8 cellular contexts compared by ENCODE assay signal in genomic region chr12:102095677-102096263, GRCh38. TPM values are rescaled to one million over a fixed set of nuclear protein-coding genes. Genes with fewer than 3 reads are reported as not detected.
DNase-seq lines count a peak whose midpoint lies in the region; ATAC-seq, FAIRE-seq and TF ChIP-seq lines count a peak whose summit lies in the region.

No MANE protein-coding gene starts in this region.

- no peaks in the 10 kb centered on the region for H3K9me3 ChIP-seq in Peyer's patch

- peak in 4 of 6 experiments; percentile 25 to 40 (median 36) for TF ChIP-seq CTCF in Peyer's patch (IDR thresholded peaks at IDR 0.05)

- H3K4me3 ChIP-seq in Peyer's patch, result no peak overlapping the region

- no peak overlapping the region for H3K27ac Mint-ChIP-seq in activated CD4-positive, alpha-beta T cell treated with anti-CD3 and anti-CD28 coated beads, Interleukin-2, amount 10 ng/mL, durations not matched to agents 7 days and 5 days

- CTCF ChIA-PET in activated CD4-positive, alpha-beta T cell treated with anti-CD3 and anti-CD28 coated beads, Interleukin-2, amount 10 ng/mL, durations not matched to agents 7 days and 5 days (lab: Charles Lee), result interaction anchor here (0.6 to 1.2 kb wide), 2 partner anchors 160 to 645 kb away, joined by 3 read pairs; no protein-coding TSS in a partner anchor

- peaks cover 4% of the 10 kb centered on the region for H3K4me1 Mint-ChIP-seq in activated CD4-positive, alpha-beta T cell treated with anti-CD3 and anti-CD28 coated beads, Interleukin-2, amount 10 ng/mL, durations not matched to agents 7 days and 5 days

- peak; percentile 9 for DNase-seq in activated CD4-positive, alpha-beta T cell treated with anti-CD3 and anti-CD28 coated beads, Interleukin-2, amount 10 ng/mL, durations not matched to agents 7 days and 5 days
- no peak for DNase-seq in activated CD4-positive, alpha-beta T cell treated with anti-CD3 and anti-CD28 coated beads, Interleukin-2, amount 50 U/mL, for 1 hour
- DNase-seq in Peyer's patch (no peak), fibroblast of peridontal ligament (ENCODE audit: extremely low read depth) (peak; percentile 72), urothelium cell line (ENCODE audit: low spot score) (peak; percentile 3), mucosa of gallbladder (ENCODE audit: low spot score) (no peak)

- peaks cover 28% of the 10 kb centered on the region for H3K36me3 Mint-ChIP-seq in activated CD4-positive, alpha-beta T cell treated with anti-CD3 and anti-CD28 coated beads, Interleukin-2, amount 10 ng/mL, durations not matched to agents 7 days and 5 days (ENCODE audit: low read depth)

- no peaks in the 10 kb centered on the region for H3K9me3 Mint-ChIP-seq in activated CD4-positive, alpha-beta T cell treated with anti-CD3 and anti-CD28 coated beads, Interleukin-2, amount 10 ng/mL, durations not matched to agents 7 days and 5 days

- no peak for TF ChIP-seq POLR2A in Peyer's patch (IDR thresholded peaks at IDR 0.05)

- no peak overlapping the region for H3K27ac ChIP-seq in Peyer's patch

- ATAC-seq in HG03469 (IDR thresholded peaks at IDR 0.05; ENCODE audit: unreplicated experiment), result peak; percentile 70
- ATAC-seq in HG02588 (IDR thresholded peaks at IDR 0.05; ENCODE audit: unreplicated experiment), result no peak

- no peaks in the 10 kb centered on the region for H3K4me1 ChIP-seq in Peyer's patch

- no peaks in the 10 kb centered on the region for H3K27me3 Mint-ChIP-seq in activated CD4-positive, alpha-beta T cell treated with anti-CD3 and anti-CD28 coated beads, Interleukin-2, amount 10 ng/mL, durations not matched to agents 7 days and 5 days

- no peak overlapping the region for H3K4me3 Mint-ChIP-seq in activated CD4-positive, alpha-beta T cell treated with anti-CD3 and anti-CD28 coated beads, Interleukin-2, amount 10 ng/mL, durations not matched to agents 7 days and 5 days

- no peak for FAIRE-seq in urothelium cell line (lab: Jason Lieb, UNC)

- POLR2A ChIA-PET in activated CD4-positive, alpha-beta T cell treated with anti-CD3 and anti-CD28 coated beads, Interleukin-2, amount 10 ng/mL, durations not matched to agents 7 days and 5 days (lab: Charles Lee), result no interaction called here

- peaks cover 0 to 25% (median 0%) of the 10 kb centered on the region in 3 donors for H3K36me3 ChIP-seq in Peyer's patch

- H3K27me3 ChIP-seq in Peyer's patch, result no peaks in the 10 kb centered on the region

RNA-seq across cellular contexts. Expression of gene NUP37, which starts 24.1 kb away (rescaled TPM):
- total RNA-seq in activated CD4-positive, alpha-beta T cell treated with anti-CD3 and anti-CD28 coated beads, Interleukin-2, amount 10 ng/mL, durations not matched to agents 7 days and 5 days, result 10 to 100 TPM; 58.3 to 58.9 TPM
- total RNA-seq in Peyer's patch, result 10 to 100 TPM in 2 of 4 donors, 1 to 10 TPM in 2; 5.5 to 23.2 (median 12.6) TPM
- total RNA-seq in mucosa of gallbladder, result 13.6 TPM

RNA-seq across cellular contexts. Expression of gene PARPBP, which starts 24.2 kb away (rescaled TPM):
- 10 to 100 TPM; 26.6 to 28.4 TPM for total RNA-seq in activated CD4-positive, alpha-beta T cell treated with anti-CD3 and anti-CD28 coated beads, Interleukin-2, amount 10 ng/mL, durations not matched to agents 7 days and 5 days
- 1 to 10 TPM; 2.6 to 4.2 (median 3.5) TPM for total RNA-seq in Peyer's patch
- total RNA-seq in mucosa of gallbladder, result 1.2 TPM

RNA-seq across cellular contexts. Expression of gene WASHC3, which starts 34.0 kb away (rescaled TPM):
- total RNA-seq in activated CD4-positive, alpha-beta T cell treated with anti-CD3 and anti-CD28 coated beads, Interleukin-2, amount 10 ng/mL, durations not matched to agents 7 days and 5 days, result 10 to 100 TPM; 46.7 to 58.6 TPM
- 10 to 100 TPM; 35.7 to 80.9 (median 47.0) TPM for total RNA-seq in Peyer's patch
- 32.0 TPM for total RNA-seq in mucosa of gallbladder

Comparison
In these comparisons a context has a peak if more than half of its experiments do, and no peak if none do; other contexts are left out.
1. DNase-seq: peak in activated CD4-positive, alpha-beta T cell treated with anti-CD3 and anti-CD28 coated beads, Interleukin-2, amount 10 ng/mL, durations not matched to agents 7 days and 5 days (single experiment), fibroblast of peridontal ligament (single experiment) and urothelium cell line (single experiment); none in activated CD4-positive, alpha-beta T cell treated with anti-CD3 and anti-CD28 coated beads, Interleukin-2, amount 50 U/mL, for 1 hour (single experiment), Peyer's patch (0 of 3) and mucosa of gallbladder (single experiment).
2. RNA of gene PARPBP, which starts 24.2 kb away (total RNA-seq): 26.6 to 28.4 TPM in activated CD4-positive, alpha-beta T cell treated with anti-CD3 and anti-CD28 coated beads, Interleukin-2, amount 10 ng/mL, durations not matched to agents 7 days and 5 days; 2.6 to 4.2 TPM in Peyer's patch and 1.2 TPM in mucosa of gallbladder (single experiment); every median in the first group is over 4 times any median in the second.